Comparison of ENCODE assay signal across 19 cellular contexts in the genomic region with DNA sequence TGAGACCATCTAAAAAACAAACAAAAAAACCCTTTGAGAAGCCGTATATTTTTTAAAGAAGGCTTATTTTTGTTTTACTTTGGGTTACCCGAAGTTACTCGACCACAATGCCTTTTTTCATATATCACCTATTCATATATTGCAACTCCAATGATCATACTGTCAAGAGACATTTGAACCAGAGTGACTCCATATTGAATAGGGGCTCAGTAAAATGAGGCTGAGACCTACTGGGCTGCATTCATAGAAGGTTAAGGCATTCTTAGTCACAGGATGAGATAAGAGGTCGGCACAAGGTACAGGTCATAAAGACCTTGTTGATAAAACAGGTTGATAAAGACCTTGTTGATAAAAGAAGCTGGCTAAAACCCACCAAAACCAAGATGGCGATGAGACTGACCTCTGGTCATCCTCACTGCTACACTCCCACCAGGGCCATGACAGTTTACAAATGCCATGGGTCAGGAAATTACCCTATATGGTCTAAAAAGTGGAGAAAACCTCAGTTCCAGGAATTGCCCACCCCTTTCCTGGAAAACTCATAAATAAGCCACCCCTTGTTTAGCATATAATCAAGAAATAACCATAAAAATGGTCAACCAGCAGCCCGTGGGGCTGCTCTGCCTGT. TPM values are rescaled to one million over a fixed set of nuclear protein-coding genes. Genes with fewer than 3 reads are reported as not detected.
"Had no signal": no experiment of that assay in that cellular context is flagged by ENCODE, and none has a peak within 500 bp of the region (broad histone marks: within the 10 kb centered on the region; RNA-seq: fewer than 3 reads in every experiment).

No MANE protein-coding gene starts in this region.

- H3K79me2 ChIP-seq: parathyroid adenoma had no signal

- H3K27me3 ChIP-seq: esophagus squamous epithelium, stomach had no signal

- H3K36me3 Mint-ChIP-seq: naive thymus-derived CD8-positive, alpha-beta T cell; type B pancreatic cell had no signal

- H3K4me1 Mint-ChIP-seq: naive thymus-derived CD8-positive, alpha-beta T cell; neural crest cell had no signal

- H3K4me3 Mint-ChIP-seq: dendritic cell treated with granulocyte-macrophage colony-stimulating factor and Interleukin-4, amounts not matched to agents 40 ng/mL and 50 ng/mL, for 4 days; naive thymus-derived CD8-positive, alpha-beta T cell; neural crest cell; type B pancreatic cell had no signal

- FAIRE-seq: colon, urothelium cell line had no signal

- DNase-seq: cerebellar nuclear complex; esophagus squamous epithelium; foreskin fibroblast; left colon; left ventricle myocardium superior; mucosa of descending colon; naive thymus-derived CD8-positive, alpha-beta T cell; psoas muscle; stimulated activated CD4-positive, alpha-beta T cell treated with anti-CD3 and anti-CD28 coated beads, Interleukin-2, amount 100 ng/mL, for 24 hours; stimulated activated naive CD4-positive, alpha-beta T cell; stomach had no signal

- H3K36me3 ChIP-seq: esophagus squamous epithelium, stomach, thoracic aorta had no signal

- H3K9me3 Mint-ChIP-seq: dendritic cell treated with granulocyte-macrophage colony-stimulating factor and Interleukin-4, amounts not matched to agents 40 ng/mL and 50 ng/mL, for 4 days; naive thymus-derived CD8-positive, alpha-beta T cell; neural crest cell; type B pancreatic cell had no signal

- H3K4me1 ChIP-seq: esophagus squamous epithelium, parathyroid adenoma, psoas muscle, stomach had no signal

- H2AFZ ChIP-seq: parathyroid adenoma had no signal

- H3K27ac Mint-ChIP-seq: dendritic cell treated with granulocyte-macrophage colony-stimulating factor and Interleukin-4, amounts not matched to agents 40 ng/mL and 50 ng/mL, for 4 days; naive thymus-derived CD8-positive, alpha-beta T cell; type B pancreatic cell had no signal

- H3K9ac ChIP-seq: parathyroid adenoma had no signal

- H3K4me3 ChIP-seq: esophagus squamous epithelium, lung, mucosa of descending colon, psoas muscle, stomach, thoracic aorta had no signal

- ATAC-seq: left ventricle myocardium superior; mucosa of descending colon; naive thymus-derived CD8-positive, alpha-beta T cell; psoas muscle had no signal

- H3K27me3 Mint-ChIP-seq: type B pancreatic cell had no signal

- H3K9me3 ChIP-seq: esophagus squamous epithelium, mucosa of descending colon, psoas muscle, stomach, thoracic aorta had no signal

- H3K27ac ChIP-seq: esophagus squamous epithelium, parathyroid adenoma, psoas muscle, stomach, thoracic aorta had no signal

RNA-seq across cellular contexts. Expression of a gene that starts 50.0 kb away (rescaled TPM):
- total RNA-seq: naive thymus-derived CD8-positive, alpha-beta T cell had no signal
- polyA plus RNA-seq: naive thymus-derived CD8-positive, alpha-beta T cell had no signal
